In genomic region chr2:158144914-158145625, GRCh38 we compare ENCODE assay signal across 3 cellular contexts.
TF ChIP-seq lines count a peak whose summit lies in the region.

No MANE protein-coding gene starts in this region.

TF ChIP-seq in GM23338, 12 proteins besides CTCF, POLR2A, EP300 and RAD21 (continues in another document):
- TF ChIP-seq, protein P1, sequence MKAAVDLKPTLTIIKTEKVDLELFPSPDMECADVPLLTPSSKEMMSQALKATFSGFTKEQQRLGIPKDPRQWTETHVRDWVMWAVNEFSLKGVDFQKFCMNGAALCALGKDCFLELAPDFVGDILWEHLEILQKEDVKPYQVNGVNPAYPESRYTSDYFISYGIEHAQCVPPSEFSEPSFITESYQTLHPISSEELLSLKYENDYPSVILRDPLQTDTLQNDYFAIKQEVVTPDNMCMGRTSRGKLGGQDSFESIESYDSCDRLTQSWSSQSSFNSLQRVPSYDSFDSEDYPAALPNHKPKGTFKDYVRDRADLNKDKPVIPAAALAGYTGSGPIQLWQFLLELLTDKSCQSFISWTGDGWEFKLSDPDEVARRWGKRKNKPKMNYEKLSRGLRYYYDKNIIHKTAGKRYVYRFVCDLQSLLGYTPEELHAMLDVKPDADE (IDR thresholded peaks at IDR 0.05): no peak
- no peak for TF ChIP-seq ZNF331 (CRISPR knock-in tag; IDR thresholded peaks at IDR 0.05; ENCODE audit: low read depth)
- TF ChIP-seq EZH2phosphoT487 (IDR thresholded peaks at IDR 0.05; ENCODE audit: unreplicated experiment): no peak
- TF ChIP-seq ZNF462 (CRISPR knock-in tag; IDR thresholded peaks at IDR 0.05): no peak
- no peak for TF ChIP-seq JUNB (IDR thresholded peaks at IDR 0.05; ENCODE audit: unreplicated experiment)

TF ChIP-seq in HEK293, 187 proteins besides CTCF, POLR2A, EP300 and RAD21:
- no peak for TF ChIP-seq ZNF48 (tag by site-specific recombination; IDR thresholded peaks at IDR 0.05)
- TF ChIP-seq ZNF561 (tag by site-specific recombination; IDR thresholded peaks at IDR 0.05; ENCODE audit: borderline replicate concordance): no peak
- TF ChIP-seq SCRT2 (tag by site-specific recombination; IDR thresholded peaks at IDR 0.05): peak; percentile 51
- no peak for TF ChIP-seq ZNF555 (tag by site-specific recombination; conservative IDR thresholded peaks at IDR 0.05)
- TF ChIP-seq ZBTB17 (tag by site-specific recombination; IDR thresholded peaks at IDR 0.05): no peak

TF ChIP-seq in K562, 482 proteins besides CTCF, POLR2A, EP300 and RAD21:
- peak; percentile 70 for TF ChIP-seq NFIC (IDR thresholded peaks at IDR 0.05)
- TF ChIP-seq, protein P2, sequence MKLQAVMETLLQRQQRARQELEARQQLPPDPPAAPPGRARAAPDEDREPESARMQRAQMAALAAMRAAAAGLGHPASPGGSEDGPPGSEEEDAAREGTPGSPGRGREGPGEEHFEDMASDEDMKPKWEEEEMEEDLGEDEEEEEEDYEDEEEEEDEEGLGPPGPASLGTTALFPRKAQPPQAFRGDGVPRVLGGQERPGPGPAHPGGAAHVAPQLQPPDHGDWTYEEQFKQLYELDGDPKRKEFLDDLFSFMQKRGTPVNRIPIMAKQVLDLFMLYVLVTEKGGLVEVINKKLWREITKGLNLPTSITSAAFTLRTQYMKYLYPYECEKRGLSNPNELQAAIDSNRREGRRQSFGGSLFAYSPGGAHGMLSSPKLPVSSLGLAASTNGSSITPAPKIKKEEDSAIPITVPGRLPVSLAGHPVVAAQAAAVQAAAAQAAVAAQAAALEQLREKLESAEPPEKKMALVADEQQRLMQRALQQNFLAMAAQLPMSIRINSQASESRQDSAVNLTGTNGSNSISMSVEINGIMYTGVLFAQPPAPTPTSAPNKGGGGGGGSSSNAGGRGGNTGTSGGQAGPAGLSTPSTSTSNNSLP (IDR thresholded peaks at IDR 0.05; ENCODE audit: borderline replicate concordance, low read depth, low read length): no peak
- no peak for TF ChIP-seq ZFX (CRISPR knock-in tag; IDR thresholded peaks at IDR 0.05)
